1 cellular context compared by ENCODE assay signal in the genomic region with DNA sequence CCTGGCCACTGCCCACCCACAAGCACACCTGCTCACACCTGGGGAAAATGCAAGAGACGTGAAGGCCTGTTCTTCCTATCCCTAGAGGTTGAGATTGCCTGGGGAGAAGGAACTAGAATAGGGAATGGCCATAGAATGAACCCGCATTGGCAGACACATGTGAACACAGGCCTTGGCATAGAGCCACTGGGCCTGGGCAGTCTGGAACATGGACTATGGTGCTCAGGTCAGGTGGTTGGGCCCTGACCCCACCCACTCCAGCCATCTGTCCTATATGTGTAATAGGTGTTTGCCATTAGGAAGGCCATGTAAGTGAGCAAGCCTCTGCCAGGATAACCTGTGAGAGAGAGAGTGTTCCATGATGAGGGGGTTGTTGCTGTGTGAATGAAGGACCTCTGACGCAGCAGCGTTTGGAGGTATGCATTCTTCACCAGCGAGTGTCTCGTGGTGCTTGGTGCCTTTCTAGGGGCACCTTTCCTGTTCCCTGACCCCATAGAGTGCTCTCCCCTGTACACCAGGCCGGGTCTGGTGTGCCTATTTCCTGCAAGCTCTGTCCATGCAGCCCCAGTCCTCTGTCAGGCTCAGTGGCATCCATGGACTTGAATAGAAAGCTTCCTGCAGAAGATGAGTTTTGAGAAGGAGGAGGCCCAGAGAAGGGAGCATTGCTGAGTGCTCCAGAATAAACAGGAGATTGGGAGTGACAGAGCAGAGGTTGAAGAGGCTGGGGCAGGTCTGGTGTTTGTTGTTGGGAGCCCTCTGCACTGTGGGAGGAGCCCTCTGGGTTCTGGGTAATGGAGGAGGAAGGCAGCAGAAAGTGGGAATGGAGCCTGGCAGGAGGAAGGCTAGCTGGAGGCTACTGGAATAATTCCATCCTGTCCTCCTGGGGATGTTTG.
TF ChIP-seq lines count a peak whose summit lies in the region.

No MANE protein-coding gene starts in this region.

TF ChIP-seq in liver, 16 proteins besides CTCF, POLR2A, EP300 and RAD21:
- TF ChIP-seq EGR1 (IDR thresholded peaks at IDR 0.05; ENCODE audit: low read depth in 2 of 2) (no peak), FOXA2 (IDR thresholded peaks at IDR 0.05) (no peak), RXRA (IDR thresholded peaks at IDR 0.05) (peak; percentile 58 to 78), SP1 (IDR thresholded peaks at IDR 0.05) (peak; percentile 50), FOXA1 (IDR thresholded peaks at IDR 0.05) (no peak), HNF4G (IDR thresholded peaks at IDR 0.05) (peak; percentile 42), HNF4A (conservative IDR thresholded peaks at IDR 0.05) (peak; percentile 78 to 83), JUND (IDR thresholded peaks at IDR 0.05) (no peak)
- TF ChIP-seq, protein P1, sequence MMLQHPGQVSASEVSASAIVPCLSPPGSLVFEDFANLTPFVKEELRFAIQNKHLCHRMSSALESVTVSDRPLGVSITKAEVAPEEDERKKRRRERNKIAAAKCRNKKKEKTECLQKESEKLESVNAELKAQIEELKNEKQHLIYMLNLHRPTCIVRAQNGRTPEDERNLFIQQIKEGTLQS (IDR thresholded peaks at IDR 0.05): no peak
TF ChIP-seq in liver: peak in this region for 4.
